In the genomic region with DNA sequence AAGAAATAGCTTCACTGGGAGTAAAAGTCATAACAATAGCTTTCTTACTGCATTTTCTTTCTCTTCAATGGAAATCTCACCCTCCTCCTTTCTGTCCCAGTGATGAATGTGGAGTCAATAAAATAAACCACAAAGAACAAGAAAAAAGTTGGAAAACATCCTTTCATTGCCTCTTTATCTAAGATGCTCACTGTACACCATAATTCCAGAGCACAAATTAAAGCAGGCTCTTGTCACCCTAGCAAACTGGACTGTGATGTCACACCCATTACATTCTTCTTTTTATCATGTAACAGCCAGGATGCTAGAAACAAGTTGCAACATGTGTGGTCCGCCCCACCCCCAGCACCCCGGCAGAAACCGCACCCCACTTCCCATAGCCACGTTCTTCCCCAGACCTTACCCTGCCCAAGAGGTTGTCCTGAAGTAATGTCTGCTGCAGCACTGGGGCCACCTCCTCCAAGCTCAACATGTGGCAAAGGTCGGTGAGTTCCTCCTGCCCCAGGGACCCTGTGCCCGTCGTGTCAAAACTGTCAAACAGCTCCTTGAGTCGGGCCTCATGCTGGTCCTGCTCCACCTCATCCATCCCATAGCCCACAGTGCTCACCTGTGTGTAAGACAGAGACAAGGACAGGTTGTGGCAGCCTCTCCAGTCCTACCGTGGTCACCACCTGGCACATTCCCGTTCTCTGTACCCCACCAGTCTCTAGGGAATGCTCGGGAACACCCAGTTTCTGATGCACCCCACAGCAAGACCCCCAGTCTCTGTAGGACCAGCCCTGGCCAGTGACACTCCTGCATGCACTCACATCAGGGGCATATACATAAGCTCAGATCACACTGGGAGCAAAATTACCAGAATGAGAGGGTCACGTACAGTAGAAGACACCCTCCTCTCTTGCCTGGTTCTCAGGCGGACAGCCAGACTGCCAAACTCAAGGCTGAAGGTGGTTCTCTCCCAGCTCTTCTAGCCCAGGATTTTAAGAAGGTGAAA, we compare ENCODE assay signal across 9 cellular contexts. TPM values are rescaled to one million over a fixed set of nuclear protein-coding genes. Genes with fewer than 3 reads are reported as not detected.
DNase-seq lines count a peak whose midpoint lies in the region; ATAC-seq lines count a peak whose summit lies in the region.
"Had no signal": no experiment of that assay in that cellular context is flagged by ENCODE, and none has a peak within 500 bp of the region (broad histone marks: within the 10 kb centered on the region; RNA-seq: fewer than 3 reads in every experiment).

No MANE protein-coding gene starts in this region.

- WGBS in aorta, 2 donors: 72 to 77% methylated on average over 13 of the region's 13 CpGs

- H3K4me3 ChIP-seq in aorta (ENCODE audit: low read length in 2 of 2): no peak overlapping the region

- H3K27me3 ChIP-seq in aorta (ENCODE audit: control insufficient read depth in 1 of 2, insufficient read depth in 2 of 2, low read length in 1 of 2): no peaks in the 10 kb centered on the region

- peak; percentile 27 to 40 for DNase-seq in stimulated activated CD4-positive, alpha-beta T cell treated with anti-CD3 and anti-CD28 coated beads, Interleukin-2, amount 100 ng/mL, for 24 hours
- DNase-seq in stimulated activated CD4-positive, alpha-beta T cell treated with anti-CD3 and anti-CD28 coated beads, Interleukin-12 subunit alpha, Interleukin-12 subunit beta, amount 100 ng/mL, for 4 hours: no peak
- peak; percentile 12 to 18 for DNase-seq in activated CD4-positive, alpha-beta T cell treated with anti-CD3 and anti-CD28 coated beads, Interleukin-2, amount 50 U/mL, for 4 hours
- DNase-seq in Right ventricle myocardium superior: peak; percentile 60
- DNase-seq in aorta: peak in 1 of 2 donors; percentile 73
- no peak for DNase-seq in islet precursor cell
- DNase-seq: mesendoderm had no signal

- H3K4me1 ChIP-seq in aorta (ENCODE audit: control insufficient read depth in 1 of 2, insufficient read depth in 2 of 2, low read length in 2 of 2): peaks cover 3 to 10% of the 10 kb centered on the region in 2 donors

- no peaks in the 10 kb centered on the region for H3K9me3 ChIP-seq in aorta (ENCODE audit: control insufficient read depth, low read length)

- H3K27ac ChIP-seq in aorta (ENCODE audit: low read depth in 1 of 2, low read length in 2 of 2): no peak overlapping the region

- ATAC-seq in Right ventricle myocardium superior (ENCODE audit: poor library complexity): peak; percentile 51
- ATAC-seq in aorta (ENCODE audit: low FRiP score): peak; percentile 68
- no peak for ATAC-seq in HG02840 (IDR thresholded peaks at IDR 0.05; ENCODE audit: low FRiP score, unreplicated experiment)
- no peak for ATAC-seq in GM19328 (IDR thresholded peaks at IDR 0.05; ENCODE audit: unreplicated experiment)

- intact Hi-C loops in Right ventricle myocardium superior (cut with DNase I): no loop called here
- intact Hi-C loops in aorta (cut with DNase I): no loop called here

- H3K36me3 ChIP-seq in aorta (ENCODE audit: control insufficient read depth in 1 of 2, insufficient read depth in 2 of 2, low read length in 1 of 2): peaks cover 0 to under 1% of the 10 kb centered on the region in 2 donors

RNA-seq across cellular contexts. Expression of gene NIN, which starts 9.2 kb away (rescaled TPM):
- total RNA-seq in Right ventricle myocardium superior (22.8 TPM), aorta (10 to 100 TPM; 54.3 to 57.7 TPM)
- polyA plus RNA-seq in aorta: 1 to 10 TPM; 7.7 to 8.1 TPM

RNA-seq across cellular contexts. Expression of gene ABHD12B, which starts 50.1 kb away (rescaled TPM):
- not detected for total RNA-seq in Right ventricle myocardium superior
- total RNA-seq in aorta: not detected
- under 1 TPM in 1 of 2 donors, not detected in 1; 0.13 TPM for polyA plus RNA-seq in aorta

Comparison
In these comparisons a context has a peak if more than half of its experiments do, and no peak if none do; other contexts are left out.
1. DNase-seq: peak in stimulated activated CD4-positive, alpha-beta T cell treated with anti-CD3 and anti-CD28 coated beads, Interleukin-2, amount 100 ng/mL, for 24 hours (2 of 2), activated CD4-positive, alpha-beta T cell treated with anti-CD3 and anti-CD28 coated beads, Interleukin-2, amount 50 U/mL, for 4 hours (2 of 2) and Right ventricle myocardium superior (single experiment); none in stimulated activated CD4-positive, alpha-beta T cell treated with anti-CD3 and anti-CD28 coated beads, Interleukin-12 subunit alpha, Interleukin-12 subunit beta, amount 100 ng/mL, for 4 hours (single experiment) and islet precursor cell (single experiment).
2. ATAC-seq: peak in Right ventricle myocardium superior (single experiment) and aorta (single experiment); none in HG02840 (single experiment) and GM19328 (single experiment).